ENCODE assay signal across 1 cellular context in genomic region chr22:17106161-17106784, GRCh38.
TF ChIP-seq lines count a peak whose summit lies in the region.

No MANE protein-coding gene starts in this region.

TF ChIP-seq in GM23338, 12 proteins besides CTCF, POLR2A, EP300 and RAD21 (continued from another document):
- TF ChIP-seq, protein P1, sequence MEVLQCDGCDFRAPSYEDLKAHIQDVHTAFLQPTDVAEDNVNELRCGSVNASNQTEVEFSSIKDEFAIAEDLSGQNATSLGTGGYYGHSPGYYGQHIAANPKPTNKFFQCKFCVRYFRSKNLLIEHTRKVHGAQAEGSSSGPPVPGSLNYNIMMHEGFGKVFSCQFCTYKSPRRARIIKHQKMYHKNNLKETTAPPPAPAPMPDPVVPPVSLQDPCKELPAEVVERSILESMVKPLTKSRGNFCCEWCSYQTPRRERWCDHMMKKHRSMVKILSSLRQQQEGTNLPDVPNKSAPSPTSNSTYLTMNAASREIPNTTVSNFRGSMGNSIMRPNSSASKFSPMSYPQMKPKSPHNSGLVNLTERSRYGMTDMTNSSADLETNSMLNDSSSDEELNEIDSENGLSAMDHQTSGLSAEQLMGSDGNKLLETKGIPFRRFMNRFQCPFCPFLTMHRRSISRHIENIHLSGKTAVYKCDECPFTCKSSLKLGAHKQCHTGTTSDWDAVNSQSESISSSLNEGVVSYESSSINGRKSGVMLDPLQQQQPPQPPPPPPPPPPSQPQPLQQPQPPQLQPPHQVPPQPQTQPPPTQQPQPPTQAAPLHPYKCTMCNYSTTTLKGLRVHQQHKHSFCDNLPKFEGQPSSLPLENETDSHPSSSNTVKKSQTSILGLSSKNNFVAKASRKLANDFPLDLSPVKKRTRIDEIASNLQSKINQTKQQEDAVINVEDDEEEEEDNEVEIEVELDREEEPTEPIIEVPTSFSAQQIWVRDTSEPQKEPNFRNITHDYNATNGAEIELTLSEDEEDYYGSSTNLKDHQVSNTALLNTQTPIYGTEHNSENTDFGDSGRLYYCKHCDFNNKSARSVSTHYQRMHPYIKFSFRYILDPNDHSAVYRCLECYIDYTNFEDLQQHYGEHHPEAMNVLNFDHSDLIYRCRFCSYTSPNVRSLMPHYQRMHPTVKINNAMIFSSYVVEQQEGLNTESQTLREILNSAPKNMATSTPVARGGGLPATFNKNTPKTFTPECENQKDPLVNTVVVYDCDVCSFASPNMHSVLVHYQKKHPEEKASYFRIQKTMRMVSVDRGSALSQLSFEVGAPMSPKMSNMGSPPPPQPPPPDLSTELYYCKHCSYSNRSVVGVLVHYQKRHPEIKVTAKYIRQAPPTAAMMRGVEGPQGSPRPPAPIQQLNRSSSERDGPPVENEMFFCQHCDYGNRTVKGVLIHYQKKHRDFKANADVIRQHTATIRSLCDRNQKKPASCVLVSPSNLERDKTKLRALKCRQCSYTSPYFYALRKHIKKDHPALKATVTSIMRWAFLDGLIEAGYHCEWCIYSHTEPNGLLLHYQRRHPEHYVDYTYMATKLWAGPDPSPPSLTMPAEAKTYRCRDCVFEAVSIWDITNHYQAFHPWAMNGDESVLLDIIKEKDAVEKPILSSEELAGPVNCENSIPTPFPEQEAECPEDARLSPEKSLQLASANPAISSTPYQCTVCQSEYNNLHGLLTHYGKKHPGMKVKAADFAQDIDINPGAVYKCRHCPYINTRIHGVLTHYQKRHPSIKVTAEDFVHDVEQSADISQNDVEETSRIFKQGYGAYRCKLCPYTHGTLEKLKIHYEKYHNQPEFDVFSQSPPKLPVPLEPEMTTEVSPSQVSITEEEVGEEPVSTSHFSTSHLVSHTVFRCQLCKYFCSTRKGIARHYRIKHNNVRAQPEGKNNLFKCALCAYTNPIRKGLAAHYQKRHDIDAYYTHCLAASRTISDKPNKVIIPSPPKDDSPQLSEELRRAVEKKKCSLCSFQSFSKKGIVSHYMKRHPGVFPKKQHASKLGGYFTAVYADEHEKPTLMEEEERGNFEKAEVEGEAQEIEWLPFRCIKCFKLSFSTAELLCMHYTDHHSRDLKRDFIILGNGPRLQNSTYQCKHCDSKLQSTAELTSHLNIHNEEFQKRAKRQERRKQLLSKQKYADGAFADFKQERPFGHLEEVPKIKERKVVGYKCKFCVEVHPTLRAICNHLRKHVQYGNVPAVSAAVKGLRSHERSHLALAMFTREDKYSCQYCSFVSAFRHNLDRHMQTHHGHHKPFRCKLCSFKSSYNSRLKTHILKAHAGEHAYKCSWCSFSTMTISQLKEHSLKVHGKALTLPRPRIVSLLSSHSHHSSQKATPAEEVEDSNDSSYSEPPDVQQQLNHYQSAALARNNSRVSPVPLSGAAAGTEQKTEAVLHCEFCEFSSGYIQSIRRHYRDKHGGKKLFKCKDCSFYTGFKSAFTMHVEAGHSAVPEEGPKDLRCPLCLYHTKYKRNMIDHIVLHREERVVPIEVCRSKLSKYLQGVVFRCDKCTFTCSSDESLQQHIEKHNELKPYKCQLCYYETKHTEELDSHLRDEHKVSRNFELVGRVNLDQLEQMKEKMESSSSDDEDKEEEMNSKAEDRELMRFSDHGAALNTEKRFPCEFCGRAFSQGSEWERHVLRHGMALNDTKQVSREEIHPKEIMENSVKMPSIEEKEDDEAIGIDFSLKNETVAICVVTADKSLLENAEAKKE (CRISPR knock-in tag; IDR thresholded peaks at IDR 0.05) = no peak
- TF ChIP-seq ZNF331 (CRISPR knock-in tag; IDR thresholded peaks at IDR 0.05; ENCODE audit: low read depth) (no peak), EZH2phosphoT487 (IDR thresholded peaks at IDR 0.05; ENCODE audit: unreplicated experiment) (no peak), JUNB (IDR thresholded peaks at IDR 0.05; ENCODE audit: unreplicated experiment) (no peak), STAT1 (IDR thresholded peaks at IDR 0.05; ENCODE audit: unreplicated experiment) (no peak), EZH2 (IDR thresholded peaks at IDR 0.05; ENCODE audit: low read depth, unreplicated experiment) (no peak)
TF ChIP-seq in GM23338: peak in this region for 0.
